24 cellular contexts compared by ENCODE assay signal in genomic region chr2:120660056-120660694, GRCh38.
"Had no signal": no experiment of that assay in that cellular context is flagged by ENCODE, and none has a peak within 500 bp of the region (broad histone marks: within the 10 kb centered on the region; RNA-seq: fewer than 3 reads in every experiment).

No MANE protein-coding gene starts in this region.

- H3K4me3 ChIP-seq: left ventricle myocardium inferior, lung, mucosa of descending colon, ovary, prostate gland, skin epidermis, stomach, thyroid gland, transverse colon, upper lobe of right lung had no signal

- H3K4me1 Mint-ChIP-seq: naive thymus-derived CD4-positive, alpha-beta T cell; stimulated activated naive B cell treated with anti-CD40 and anti-IgM and Interleukin-4, amounts not matched to agents 10 μg/mL and 1 μg/mL and 100 μg/mL, for 72 hours had no signal

- H3K9me3 ChIP-seq: mucosa of descending colon, ovary, prostate gland, testis, thyroid gland, transverse colon, upper lobe of right lung had no signal

- H3K9me3 Mint-ChIP-seq: natural killer cell treated with Interleukin-12 subunit alpha and Interleukin-12 subunit beta and Interleukin-15 and Interleukin-18, amount 100 ng/mL, for 72 hours had no signal

- H3K27ac Mint-ChIP-seq: naive thymus-derived CD4-positive, alpha-beta T cell; natural killer cell treated with Interleukin-12 subunit alpha and Interleukin-12 subunit beta and Interleukin-15 and Interleukin-18, amount 100 ng/mL, for 72 hours; stimulated activated naive B cell treated with anti-CD40 and anti-IgM and Interleukin-4, amounts not matched to agents 10 μg/mL and 1 μg/mL and 100 μg/mL, for 72 hours had no signal

- H3K27ac ChIP-seq: left ventricle myocardium inferior, ovary, prostate gland, skin epidermis, stomach, thyroid gland, transverse colon, upper lobe of right lung had no signal

- H3K27me3 ChIP-seq: ovary, testis, thyroid gland, upper lobe of right lung had no signal

- H3K4me3 Mint-ChIP-seq: naive thymus-derived CD4-positive, alpha-beta T cell; natural killer cell treated with Interleukin-12 subunit alpha and Interleukin-12 subunit beta and Interleukin-15 and Interleukin-18, amount 100 ng/mL, for 72 hours; stimulated activated naive B cell treated with anti-CD40 and anti-IgM and Interleukin-4, amounts not matched to agents 10 μg/mL and 1 μg/mL and 100 μg/mL, for 72 hours had no signal

- H3K36me3 Mint-ChIP-seq: natural killer cell treated with Interleukin-12 subunit alpha and Interleukin-12 subunit beta and Interleukin-15 and Interleukin-18, amount 100 ng/mL, for 72 hours; stimulated activated naive B cell treated with anti-CD40 and anti-IgM and Interleukin-4, amounts not matched to agents 10 μg/mL and 1 μg/mL and 100 μg/mL, for 72 hours had no signal

- H3K4me1 ChIP-seq: prostate gland had no signal

- H3K36me3 ChIP-seq: left ventricle myocardium inferior, ovary, prostate gland, stomach, thyroid gland, transverse colon, upper lobe of right lung had no signal

- ATAC-seq: naive thymus-derived CD4-positive, alpha-beta T cell; natural killer cell treated with Interleukin-12 subunit alpha and Interleukin-12 subunit beta and Interleukin-15 and Interleukin-18, amount 100 ng/mL, for 72 hours; stimulated activated naive B cell treated with anti-CD40 and anti-IgM and Interleukin-4, amounts not matched to agents 10 μg/mL and 1 μg/mL and 100 μg/mL, for 72 hours; stimulated activated naive CD8-positive, alpha-beta T cell treated with anti-CD3 and anti-CD28 coated beads, Interleukin-15, Interleukin-2, amounts not matched to agents 100 U/mL and 50 U/mL, for 24 hours had no signal

- DNase-seq: left ventricle myocardium inferior; mesendoderm; midbrain; naive thymus-derived CD4-positive, alpha-beta T cell; retina; stimulated activated CD4-positive, alpha-beta T cell treated with anti-CD3 and anti-CD28 coated beads, Interleukin-12 subunit alpha, Interleukin-12 subunit beta, amount 100 ng/mL, for 4 hours; stimulated activated CD4-positive, alpha-beta T cell treated with anti-CD3 and anti-CD28 coated beads, Interleukin-15, amount 100 ng/mL, for 24 hours; stimulated activated CD4-positive, alpha-beta T cell treated with anti-CD3 and anti-CD28 coated beads, Interleukin-2, amount 100 ng/mL, for 24 hours; stimulated activated CD4-positive, alpha-beta T cell treated with anti-CD3 and anti-CD28 coated beads, Interleukin-4, amount 100 ng/mL, for 1 hour; stimulated activated naive B cell treated with anti-CD40 and anti-IgM and Interleukin-4, amounts not matched to agents 10 μg/mL and 1 μg/mL and 100 μg/mL, for 72 hours; stimulated activated naive CD8-positive, alpha-beta T cell treated with anti-CD3 and anti-CD28 coated beads, Interleukin-15, Interleukin-2, amounts not matched to agents 100 U/mL and 50 U/mL, for 24 hours; stomach; upper lobe of right lung had no signal

- FAIRE-seq: keratinocyte, urothelium cell line had no signal
